ENCODE assay signal across 11 cellular contexts in genomic region chr1:229506633-229507032, GRCh38. TPM values are rescaled to one million over a fixed set of nuclear protein-coding genes. Genes with fewer than 3 reads are reported as not detected.
DNase-seq lines count a peak whose midpoint lies in the region; ATAC-seq and TF ChIP-seq lines count a peak whose summit lies in the region.
"Had no signal": no experiment of that assay in that cellular context is flagged by ENCODE, and none has a peak within 500 bp of the region (broad histone marks: within the 10 kb centered on the region; RNA-seq: fewer than 3 reads in every experiment).

No MANE protein-coding gene starts in this region.

- peaks cover 9% of the 10 kb centered on the region; the same call in 1 of the 2 replicates for H3K36me3 ChIP-seq in ACC112 (ENCODE audit: insufficient read depth, low read length)

- no peak for TF ChIP-seq CTCF in GM12865 (IDR thresholded peaks at IDR 0.05; ENCODE audit: insufficient read depth, low read depth, low read length, missing control alignments)

- POLR2A ChIA-PET in activated CD8-positive, alpha-beta T cell treated with anti-CD3 and anti-CD28 coated beads, Interleukin-2, amount 10 ng/mL, durations not matched to agents 7 days and 5 days (lab: Charles Lee) = interaction anchor here (0.6 kb wide), 1 partner anchor 108 kb away, joined by 3 read pairs; no protein-coding TSS in a partner anchor

- ATAC-seq in activated CD8-positive, alpha-beta T cell treated with anti-CD3 and anti-CD28 coated beads, Interleukin-2, amount 10 ng/mL, durations not matched to agents 7 days and 5 days = no peak
- ATAC-seq in memory B cell (ENCODE audit: low read depth) = no peak
- ATAC-seq in GM19463 (IDR thresholded peaks at IDR 0.05; ENCODE audit: unreplicated experiment) = no peak

- peaks cover 17% of the 10 kb centered on the region for H3K36me3 Mint-ChIP-seq in activated CD8-positive, alpha-beta T cell treated with anti-CD3 and anti-CD28 coated beads, Interleukin-2, amount 10 ng/mL, durations not matched to agents 7 days and 5 days (ENCODE audit: low read depth)
- peaks cover 2% of the 10 kb centered on the region for H3K36me3 Mint-ChIP-seq in memory B cell

- H3K4me1 ChIP-seq in ACC112 (ENCODE audit: control insufficient read depth, insufficient read depth, low read length, unreplicated experiment) = peaks cover 21% of the 10 kb centered on the region

- H3K27ac Mint-ChIP-seq in activated CD8-positive, alpha-beta T cell treated with anti-CD3 and anti-CD28 coated beads, Interleukin-2, amount 10 ng/mL, durations not matched to agents 7 days and 5 days = peak overlapping the region; percentile 52
- no peak overlapping the region for H3K27ac Mint-ChIP-seq in memory B cell

- peaks cover 22% of the 10 kb centered on the region for H3K79me2 ChIP-seq in ACC112 (ENCODE audit: control insufficient read depth, insufficient read depth, low read length, unreplicated experiment)

- peak overlapping the region; percentile 87 for H3K4me3 Mint-ChIP-seq in activated CD8-positive, alpha-beta T cell treated with anti-CD3 and anti-CD28 coated beads, Interleukin-2, amount 10 ng/mL, durations not matched to agents 7 days and 5 days
- H3K4me3 Mint-ChIP-seq in memory B cell = peak overlapping the region; percentile 5

- H3K9me3 Mint-ChIP-seq in activated CD8-positive, alpha-beta T cell treated with anti-CD3 and anti-CD28 coated beads, Interleukin-2, amount 10 ng/mL, durations not matched to agents 7 days and 5 days (ENCODE audit: insufficient read depth) = no peaks in the 10 kb centered on the region
- no peaks in the 10 kb centered on the region for H3K9me3 Mint-ChIP-seq in memory B cell

- H3K27me3 Mint-ChIP-seq in activated CD8-positive, alpha-beta T cell treated with anti-CD3 and anti-CD28 coated beads, Interleukin-2, amount 10 ng/mL, durations not matched to agents 7 days and 5 days (ENCODE audit: low read depth) = peaks cover 2% of the 10 kb centered on the region
- peaks cover 2% of the 10 kb centered on the region for H3K27me3 Mint-ChIP-seq in memory B cell

- H3K4me1 Mint-ChIP-seq in activated CD8-positive, alpha-beta T cell treated with anti-CD3 and anti-CD28 coated beads, Interleukin-2, amount 10 ng/mL, durations not matched to agents 7 days and 5 days (ENCODE audit: low read depth) = peaks cover 36% of the 10 kb centered on the region
- peaks cover 15% of the 10 kb centered on the region for H3K4me1 Mint-ChIP-seq in memory B cell

- no peaks in the 10 kb centered on the region for H3K27me3 ChIP-seq in ACC112 (ENCODE audit: insufficient read depth, low read length)

- H2AFZ ChIP-seq in ACC112 (ENCODE audit: low read length, unreplicated experiment) = no peak overlapping the region

- no peak for DNase-seq in GM12865 (ENCODE audit: low read depth)
- no peak for DNase-seq in activated CD8-positive, alpha-beta T cell treated with anti-CD3 and anti-CD28 coated beads, Interleukin-2, amount 10 ng/mL, durations not matched to agents 7 days and 5 days
- no peak for DNase-seq in memory B cell (ENCODE audit: low spot score in 2 of 2)
- DNase-seq in germinal center (ENCODE audit: low spot score) = no peak
- DNase-seq in HCEC 1CT = no peak
- no peak for DNase-seq in mucosa of gallbladder (ENCODE audit: low spot score)
- DNase-seq: amniotic stem cell, Kasumi-1, NCI-H69 had no signal

- peak overlapping the region; percentile 98 for H3K4me3 ChIP-seq in ACC112 (ENCODE audit: low read depth, low read length)
- H3K4me3 ChIP-seq in GM12865 (ENCODE audit: low read depth, low read length) = peak overlapping the region; percentile 80; the same call in 1 of the 2 replicates

- CTCF ChIA-PET in activated CD8-positive, alpha-beta T cell treated with anti-CD3 and anti-CD28 coated beads, Interleukin-2, amount 10 ng/mL, durations not matched to agents 7 days and 5 days (lab: Charles Lee) = interaction anchor here (1.3 kb wide), 1 partner anchor 25 kb away, joined by 3 read pairs; no protein-coding TSS in a partner anchor

- H3K27ac ChIP-seq in ACC112 (ENCODE audit: low read depth, low read length) = no peak overlapping the region

RNA-seq across cellular contexts. Expression of gene NUP133, which starts 1.5 kb away (rescaled TPM):
- total RNA-seq in activated CD8-positive, alpha-beta T cell treated with anti-CD3 and anti-CD28 coated beads, Interleukin-2, amount 10 ng/mL, durations not matched to agents 7 days and 5 days = 10 to 100 TPM; 46.8 to 49.7 TPM
- 30.3 TPM for total RNA-seq in mucosa of gallbladder

RNA-seq across cellular contexts. Expression of gene ABCB10, which starts 51.9 kb away (rescaled TPM):
- 10 to 100 TPM; 32.4 to 39.9 TPM for total RNA-seq in activated CD8-positive, alpha-beta T cell treated with anti-CD3 and anti-CD28 coated beads, Interleukin-2, amount 10 ng/mL, durations not matched to agents 7 days and 5 days
- total RNA-seq in mucosa of gallbladder = 14.9 TPM
